13 cellular contexts compared by ENCODE assay signal in genomic region chr7:2269468-2270460, GRCh38. TPM values are rescaled to one million over a fixed set of nuclear protein-coding genes. Genes with fewer than 3 reads are reported as not detected.
DNase-seq lines count a peak whose midpoint lies in the region; ATAC-seq and TF ChIP-seq lines count a peak whose summit lies in the region.
"Had no signal": no experiment of that assay in that cellular context is flagged by ENCODE, and none has a peak within 500 bp of the region (broad histone marks: within the 10 kb centered on the region; RNA-seq: fewer than 3 reads in every experiment).

No MANE protein-coding gene starts in this region.

- in situ Hi-C loops in astrocyte of the spinal cord (cut with HindIII; ENCODE audit: low sequenced_read_pairs) = no loop called here

- peaks cover 18% of the 10 kb centered on the region for H3K4me1 ChIP-seq in left ventricle myocardium inferior

- H3K36me3 ChIP-seq in left ventricle myocardium inferior = peaks cover 33% of the 10 kb centered on the region

- H3K4me3 ChIP-seq in left ventricle myocardium inferior (no peak overlapping the region), astrocyte of the spinal cord (ENCODE audit: low read depth, low read length) (no peak overlapping the region)

- ATAC-seq in HG03139 (IDR thresholded peaks at IDR 0.05; ENCODE audit: unreplicated experiment) = no peak
- ATAC-seq: sciatic nerve had no signal

- H3K27ac ChIP-seq in left ventricle myocardium inferior (replicated peaks) = peak overlapping the region; percentile 56

- no peak for TF ChIP-seq CTCF in left ventricle myocardium inferior (IDR thresholded peaks at IDR 0.05; ENCODE audit: borderline replicate concordance)
- TF ChIP-seq CTCF in astrocyte of the spinal cord (IDR thresholded peaks at IDR 0.05; ENCODE audit: low read depth, low read length) = no peak

- DNase-seq in left ventricle myocardium inferior = no peak
- no peak for DNase-seq in cardiac septum (ENCODE audit: low spot score)
- peak; percentile 48 for DNase-seq in astrocyte of the spinal cord (ENCODE audit: low read depth, low spot score)
- peak; percentile 69 for DNase-seq in iris pigment epithelial cell (ENCODE audit: low read depth)
- DNase-seq in SW 1271 (lab: John Stamatoyannopoulos, UW) = no peak
- no peak for DNase-seq in effector CD4-positive, alpha-beta T cell
- no peak for DNase-seq in T1000 (lab: John Stamatoyannopoulos, UW)
- DNase-seq: activated naive CD8-positive, alpha-beta T cell treated with anti-CD3 and anti-CD28 coated beads, Interleukin-2, amount 10 ng/mL, durations not matched to agents 7 days and 5 days; effector memory CD4-positive, alpha-beta T cell; GOT3; NCI-H2081 had no signal

- H3K27me3 ChIP-seq in left ventricle myocardium inferior (ENCODE audit: low read depth) = no peaks in the 10 kb centered on the region

- intact Hi-C loops in left ventricle myocardium inferior (cut with micrococcal nuclease) (no loop called here), cardiac septum (cut with DNase I) (no loop called here)

- no peaks in the 10 kb centered on the region for H3K9me3 ChIP-seq in left ventricle myocardium inferior (replicated peaks)

RNA-seq across cellular contexts. Expression of gene NUDT1, which starts 27.7 kb away (rescaled TPM):
- total RNA-seq in left ventricle myocardium inferior (12.5 TPM), cardiac septum (9.6 TPM)

RNA-seq across cellular contexts. Expression of gene MRM2, which starts 27.8 kb away (rescaled TPM):
- total RNA-seq in left ventricle myocardium inferior (19.9 TPM), cardiac septum (15.6 TPM)

RNA-seq across cellular contexts. Expression of gene MAD1L1, which starts 37.0 kb away (rescaled TPM):
- total RNA-seq in left ventricle myocardium inferior = 16.2 TPM
- total RNA-seq in cardiac septum = 13.5 TPM

RNA-seq across cellular contexts. Expression of gene SNX8, which starts 44.5 kb away (rescaled TPM):
- total RNA-seq in left ventricle myocardium inferior = 16.8 TPM
- 18.9 TPM for total RNA-seq in cardiac septum

Comparison
In these comparisons a context has a peak if more than half of its experiments do, and no peak if none do; other contexts are left out.
1. DNase-seq: peak in astrocyte of the spinal cord (single experiment) and iris pigment epithelial cell (single experiment); none in left ventricle myocardium inferior (single experiment), cardiac septum (single experiment), SW 1271 (0 of 2), effector CD4-positive, alpha-beta T cell (single experiment) and T1000 (single experiment).